In genomic region chr13:99752373-99752772, GRCh38 we compare ENCODE assay signal across 21 cellular contexts.
DNase-seq lines count a peak whose midpoint lies in the region; ATAC-seq and TF ChIP-seq lines count a peak whose summit lies in the region.
"Had no signal": no experiment of that assay in that cellular context is flagged by ENCODE, and none has a peak within 500 bp of the region (broad histone marks: within the 10 kb centered on the region; RNA-seq: fewer than 3 reads in every experiment).

No MANE protein-coding gene starts in this region.

- H3K4me1 ChIP-seq in mucosa of rectum (ENCODE audit: control insufficient read depth in 2 of 2, insufficient read depth in 2 of 2, low read length in 2 of 2) (peaks cover 8 to 15% of the 10 kb centered on the region in 2 donors), gastrocnemius medialis (no peaks in the 10 kb centered on the region)

- H3K27me3 Mint-ChIP-seq in T-helper 17 cell (no peaks in the 10 kb centered on the region), immature natural killer cell (ENCODE audit: low read depth in 3 of 3) (peaks cover 0 to 8% (median 1%) of the 10 kb centered on the region in 3 donors)
- H3K27me3 Mint-ChIP-seq: IgD-negative memory B cell had no signal

- TF ChIP-seq CTCF in gastrocnemius medialis (IDR thresholded peaks at IDR 0.05 in 4 of 5, conservative IDR thresholded peaks at IDR 0.05 in 1 of 5) = no peak

- no peaks in the 10 kb centered on the region for H3K9me3 Mint-ChIP-seq in immature natural killer cell

- in situ Hi-C loops in gastrocnemius medialis (cut with MboI; ENCODE audit: low sequenced_read_pairs in 4 of 4) = no loop called here

- H3K9me3 ChIP-seq in T-helper 17 cell (ENCODE audit: control insufficient read depth, low read length, poor library complexity, severe bottlenecking) (no peaks in the 10 kb centered on the region), mucosa of rectum (ENCODE audit: control insufficient read depth in 2 of 2, low read length in 2 of 2) (no peaks in the 10 kb centered on the region), gastrocnemius medialis (no peaks in the 10 kb centered on the region)
- H3K9me3 ChIP-seq: MG63 had no signal

- no peak for DNase-seq in T-helper 17 cell
- no peak for DNase-seq in left colon
- DNase-seq in immature natural killer cell = no peak
- no peak for DNase-seq in HuH-7 (ENCODE audit: low spot score)
- no peak for DNase-seq in SIG-M5 treated with dmso at 0.1 percent for 504 hours (lab: John Stamatoyannopoulos, UW; ENCODE audit: unreplicated experiment)
- DNase-seq in gastrocnemius medialis = no peak
- DNase-seq: AML-193; DMS79 treated with DMSO at 0.1 percent for 48 hours; H7; Kasumi-1; MG63; NCI-H1048; NCI-H1436; NCI-H2029; NCI-H748 treated with DMSO at 0.1 percent for 48 hours; NK-92 treated with Interleukin-12 subunit alpha and Interleukin-12 subunit beta, amount 100 ng/mL, for 24 hours had no signal

- H3K4me1 Mint-ChIP-seq in T-helper 17 cell (peaks cover 4% of the 10 kb centered on the region), immature natural killer cell (no peaks in the 10 kb centered on the region)

- H3K4me3 ChIP-seq in mucosa of rectum (ENCODE audit: low read length in 2 of 2) = no peak overlapping the region
- no peak overlapping the region for H3K4me3 ChIP-seq in gastrocnemius medialis
- H3K4me3 ChIP-seq: MG63, SK-N-MC had no signal

- peak overlapping the region in 1 of 2 donors; percentile 8 for H3K9ac ChIP-seq in mucosa of rectum (ENCODE audit: low read depth in 1 of 2, low read length in 2 of 2)

- H3K36me3 ChIP-seq in mucosa of rectum (ENCODE audit: control insufficient read depth in 2 of 2, insufficient read depth in 2 of 2, low read length in 2 of 2) (no peaks in the 10 kb centered on the region), gastrocnemius medialis (no peaks in the 10 kb centered on the region)
- H3K36me3 ChIP-seq: MG63 had no signal

- ATAC-seq in T-helper 17 cell = no peak
- peak; percentile 14 for ATAC-seq in left colon
- no peak for ATAC-seq in gastrocnemius medialis
- ATAC-seq: Right ventricle myocardium inferior had no signal

- H3K4me3 Mint-ChIP-seq in T-helper 17 cell (no peak overlapping the region), immature natural killer cell (no peak overlapping the region)
- H3K4me3 Mint-ChIP-seq: IgD-negative memory B cell had no signal

- H3K36me3 Mint-ChIP-seq in T-helper 17 cell (ENCODE audit: low read depth) (no peaks in the 10 kb centered on the region), immature natural killer cell (peaks cover 0 to 8% (median 0%) of the 10 kb centered on the region in 3 donors)

- H3K27ac Mint-ChIP-seq in T-helper 17 cell = peak overlapping the region; percentile 82
- H3K27ac Mint-ChIP-seq in immature natural killer cell = no peak overlapping the region

- H3K27me3 ChIP-seq in mucosa of rectum (ENCODE audit: control insufficient read depth in 2 of 2, insufficient read depth in 2 of 2, low read length in 2 of 2) = no peaks in the 10 kb centered on the region
- H3K27me3 ChIP-seq in gastrocnemius medialis = no peaks in the 10 kb centered on the region
- H3K27me3 ChIP-seq: MG63 had no signal

- intact Hi-C loops in left colon (cut with DNase I, micrococcal nuclease) (no loop called here), gastrocnemius medialis (cut with DNase I; ENCODE audit: low total_unique reads) (no loop called here)

- no peak for TF ChIP-seq POLR2A in gastrocnemius medialis (IDR thresholded peaks at IDR 0.05)

- H3K27ac ChIP-seq in mucosa of rectum (ENCODE audit: low read depth in 2 of 2, low read length in 2 of 2) (peak overlapping the region; percentile 62 to 76), gastrocnemius medialis (no peak overlapping the region)
- H3K27ac ChIP-seq: C4-2B, SK-N-MC had no signal

Comparison
In these comparisons a context has a peak if more than half of its experiments do, and no peak if none do; other contexts are left out.
1. H3K27ac ChIP-seq: peak in mucosa of rectum (2 of 2); none in gastrocnemius medialis (0 of 4).